ENCODE assay signal across 24 cellular contexts in genomic region chr7:93894966-93895650, GRCh38. TPM values are rescaled to one million over a fixed set of nuclear protein-coding genes. Genes with fewer than 3 reads are reported as not detected.
DNase-seq lines count a peak whose midpoint lies in the region; ATAC-seq, FAIRE-seq and TF ChIP-seq lines count a peak whose summit lies in the region.
"Had no signal": no experiment of that assay in that cellular context is flagged by ENCODE, and none has a peak within 500 bp of the region (broad histone marks: within the 10 kb centered on the region; RNA-seq: fewer than 3 reads in every experiment).

No MANE protein-coding gene starts in this region.

- intact Hi-C loops in endothelial cell of umbilical vein (cut with micrococcal nuclease), result loop anchor here (5.0 kb wide), 1 partner anchor 502 kb away; no protein-coding TSS in a partner anchor

- ATAC-seq in GM21786 (IDR thresholded peaks at IDR 0.05; ENCODE audit: unreplicated experiment), result no peak
- ATAC-seq in GM18867 (IDR thresholded peaks at IDR 0.05; ENCODE audit: unreplicated experiment), result no peak
- no peak for ATAC-seq in HG02884 (IDR thresholded peaks at IDR 0.05; ENCODE audit: unreplicated experiment)
- ATAC-seq: GM23338 had no signal

- no peak for FAIRE-seq in endothelial cell of umbilical vein (lab: Jason Lieb, UNC)
- FAIRE-seq: GM12892, GM19239, HTR-8/SVneo had no signal

- 100% methylated on average over 1 to 3 of the region's 3 CpGs for WGBS in mesodermal cell (ENCODE audit: insufficient coverage in 2 of 2), 2 experiments

- dilution Hi-C loops in endothelial cell of umbilical vein (cut with MboI; ENCODE audit: extremely low pct_ligation_motif_present, low sequenced_read_pairs), result no loop called here

- peaks cover 18% of the 10 kb centered on the region for H3K4me1 ChIP-seq in endothelial cell of umbilical vein (ENCODE audit: control insufficient read depth, extremely low read depth, insufficient read depth, low read length)
- H3K4me1 ChIP-seq in mesodermal cell (ENCODE audit: control insufficient read depth, insufficient read depth, low read length, poor library complexity, severe bottlenecking), result peaks cover 4% of the 10 kb centered on the region

- CTCF ChIA-PET in endothelial cell of umbilical vein (lab: Charles Lee), result interaction anchor here (1.8 kb wide), 1 partner anchor 192 kb away, joined by 9 read pairs; no protein-coding TSS in a partner anchor

- no peaks in the 10 kb centered on the region for H4K20me1 ChIP-seq in endothelial cell of umbilical vein (replicated peaks; ENCODE audit: control insufficient read depth, extremely low read depth, insufficient read depth, low read length)

- no peaks in the 10 kb centered on the region for H3K9me1 ChIP-seq in endothelial cell of umbilical vein (replicated peaks; ENCODE audit: control insufficient read depth, extremely low read depth, insufficient read depth, low read length)

- H3K4me2 ChIP-seq in endothelial cell of umbilical vein (ENCODE audit: insufficient read depth, low read length), result no peak overlapping the region
- H3K4me2 ChIP-seq: GM23338, SK-N-SH had no signal

- H3K27me3 ChIP-seq in endothelial cell of umbilical vein (ENCODE audit: control insufficient read depth in 2 of 2, insufficient read depth in 2 of 2, low read length in 2 of 2), result peaks cover 7 to 14% of the 10 kb centered on the region in 2 experiments

- no peak for TF ChIP-seq POLR2A in endothelial cell of umbilical vein (IDR thresholded peaks at IDR 0.05; ENCODE audit: low read depth, low read length)

- no peaks in the 10 kb centered on the region for H3K36me3 ChIP-seq in endothelial cell of umbilical vein (ENCODE audit: control insufficient read depth in 2 of 2, extremely low read depth in 1 of 2, insufficient read depth in 2 of 2, low read length in 2 of 2)
- no peaks in the 10 kb centered on the region for H3K36me3 ChIP-seq in mesodermal cell (ENCODE audit: control insufficient read depth, insufficient read depth, low read length)

- H2AFZ ChIP-seq in endothelial cell of umbilical vein (ENCODE audit: low read depth, low read length), result no peak overlapping the region
- H2AFZ ChIP-seq: GM23338 had no signal

- no peak for TF ChIP-seq CTCF in AG10803 (conservative IDR thresholded peaks at IDR 0.05; ENCODE audit: low read length)
- TF ChIP-seq CTCF in endothelial cell of umbilical vein (IDR thresholded peaks at IDR 0.05; ENCODE audit: extremely low read depth in 1 of 2, insufficient read depth in 1 of 2, low read depth in 1 of 2, low read length in 2 of 2), result no peak

- no peaks in the 10 kb centered on the region for H3K9me3 ChIP-seq in endothelial cell of umbilical vein (replicated peaks; ENCODE audit: control insufficient read depth, insufficient read depth, low read length)
- H3K9me3 ChIP-seq in mesodermal cell (ENCODE audit: control insufficient read depth, low read length), result no peaks in the 10 kb centered on the region
- H3K9me3 ChIP-seq: SK-N-SH had no signal

- POLR2A ChIA-PET in endothelial cell of umbilical vein (lab: Charles Lee), result no interaction called here

- no TSS peak for BruUV-seq in endothelial cell of umbilical vein (replicated peaks; lab: Mats Ljungman, UMichigan)

- no peaks in the 10 kb centered on the region for H3K79me2 ChIP-seq in endothelial cell of umbilical vein (ENCODE audit: control insufficient read depth, insufficient read depth, low read length)

- H3K4me3 ChIP-seq in AG10803 (ENCODE audit: low read length) (no peak overlapping the region), endothelial cell of umbilical vein (replicated peaks in 1 of 3; ENCODE audit: insufficient read depth in 1 of 3, low read depth in 1 of 3, low read length in 3 of 3) (no peak overlapping the region), mesodermal cell (ENCODE audit: extremely low read depth, insufficient read depth, low read length, poor library complexity, severe bottlenecking) (no peak overlapping the region)
- H3K4me3 ChIP-seq: GM23338 had no signal

- DNase-seq in AG10803 (ENCODE audit: low read depth), result peak; percentile 35
- peak; percentile 91 for DNase-seq in NCI-H524 treated with DMSO at 0.1 percent for 48 hours (lab: John Stamatoyannopoulos, UW)
- peak; percentile 41 for DNase-seq in endothelial cell of umbilical vein (ENCODE audit: low read depth, low spot score)
- DNase-seq in occipital lobe (lab: John Stamatoyannopoulos, UW), result no peak
- DNase-seq: AML-193; Calu3; CD4-positive, CD25-positive, alpha-beta regulatory T cell; DND-41; GDM1; NCI-H1105; NCI-H187 treated with DMSO at 0.1 percent for 48 hours; NCI-H510A; SK-N-SH had no signal

- H3K9ac ChIP-seq in endothelial cell of umbilical vein (replicated peaks; ENCODE audit: extremely low read depth, insufficient read depth, low read length), result no peak overlapping the region
- H3K9ac ChIP-seq: SK-N-SH had no signal

- H3K27ac ChIP-seq in endothelial cell of umbilical vein (ENCODE audit: insufficient read depth, low read depth, low read length) (no peak overlapping the region), mesodermal cell (ENCODE audit: low read depth, low read length, severe bottlenecking) (peak overlapping the region; percentile 16)

TF ChIP-seq in endothelial cell of umbilical vein, 7 proteins besides CTCF, POLR2A, EP300 and RAD21:
- TF ChIP-seq EZH2 (IDR thresholded peaks at IDR 0.05; ENCODE audit: borderline replicate concordance, low read depth, low read length, severe bottlenecking) (no peak), POLR2AphosphoS5 (IDR thresholded peaks at IDR 0.05; ENCODE audit: insufficient read depth, low read depth, low read length) (no peak), MAX (IDR thresholded peaks at IDR 0.05; ENCODE audit: insufficient read depth, insufficient read length) (no peak), MYC (IDR thresholded peaks at IDR 0.05; ENCODE audit: low read depth, low read length) (no peak), FOS (IDR thresholded peaks at IDR 0.05; ENCODE audit: borderline replicate concordance, insufficient read depth, low read length) (no peak), JUN (IDR thresholded peaks at IDR 0.05; ENCODE audit: borderline replicate concordance, insufficient read depth, insufficient read length, low read depth) (no peak), GATA2 (IDR thresholded peaks at IDR 0.05; ENCODE audit: insufficient read depth, insufficient read length, low read depth, low read length) (no peak)

RNA-seq across cellular contexts. Expression of gene TFPI2, which starts 4.6 kb away (rescaled TPM):
- total RNA-seq in endothelial cell of umbilical vein (33.1 and 65.9 TPM in 2 replicates), occipital lobe (0.31 TPM)
- 49.9 and 57.3 TPM in 2 replicates for polyA plus RNA-seq in endothelial cell of umbilical vein
- 29.5 and 34.7 TPM in 2 replicates for polyA plus RNA-seq in endothelial cell of umbilical vein (2011; cell fraction: cytosol; rRNA removed)
- polyA plus RNA-seq in endothelial cell of umbilical vein (2011; cell fraction: nucleus; rRNA removed), result 16.0 and 16.1 TPM in 2 replicates
- polyA plus RNA-seq in endothelial cell of umbilical vein (2012), result 47.8 and 68.3 TPM in 2 replicates
- polyA minus RNA-seq in endothelial cell of umbilical vein, result 19.5 and 23.9 TPM in 2 replicates
- not detected for polyA minus RNA-seq in endothelial cell of umbilical vein (2011; cell fraction: cytosol; rRNA and poly(A)+ RNA removed)
- 7.4 and 11.3 TPM in 2 replicates for polyA minus RNA-seq in endothelial cell of umbilical vein (2011; cell fraction: nucleus; rRNA and poly(A)+ RNA removed)
- polyA plus RNA-seq in mesodermal cell (2013, experiment 1 of 2), result 36.8 TPM
- 31.2 TPM for polyA plus RNA-seq in mesodermal cell (2013, experiment 2 of 2)
- polyA plus RNA-seq: CD4-positive, CD25-positive, alpha-beta regulatory T cell had no signal

RNA-seq across cellular contexts. Expression of gene GNGT1, which starts 11.3 kb away (rescaled TPM):
- total RNA-seq in endothelial cell of umbilical vein (not detected in 2 replicates), occipital lobe (not detected)
- polyA plus RNA-seq in endothelial cell of umbilical vein, result not detected in 2 replicates
- polyA plus RNA-seq in endothelial cell of umbilical vein (2011; cell fraction: cytosol; rRNA removed), result not detected in 2 replicates
- not detected in 2 replicates for polyA plus RNA-seq in endothelial cell of umbilical vein (2011; cell fraction: nucleus; rRNA removed)
- not detected in 2 replicates for polyA plus RNA-seq in endothelial cell of umbilical vein (2012)
- polyA minus RNA-seq in endothelial cell of umbilical vein, result not detected in 2 replicates
- polyA minus RNA-seq in endothelial cell of umbilical vein (2011; cell fraction: cytosol; rRNA and poly(A)+ RNA removed), result 1.3 TPM
- not detected in 2 replicates for polyA minus RNA-seq in endothelial cell of umbilical vein (2011; cell fraction: nucleus; rRNA and poly(A)+ RNA removed)
- not detected for polyA plus RNA-seq in mesodermal cell (2013, experiment 1 of 2)
- not detected for polyA plus RNA-seq in mesodermal cell (2013, experiment 2 of 2)
- total RNA-seq: A673; Calu3; CD4-positive, CD25-positive, alpha-beta regulatory T cell; GM23338; M059J; PC-3 had no signal
- polyA plus RNA-seq: CD4-positive, CD25-positive, alpha-beta regulatory T cell had no signal

RNA-seq across cellular contexts. Expression of gene GNG11, which starts 26.4 kb away (rescaled TPM):
- 208 and 215 TPM in 2 replicates for total RNA-seq in endothelial cell of umbilical vein
- 90.4 and 92.3 TPM in 2 replicates for polyA plus RNA-seq in endothelial cell of umbilical vein
- polyA plus RNA-seq in endothelial cell of umbilical vein (2011; cell fraction: cytosol; rRNA removed), result 93.2 and 133 TPM in 2 replicates
- polyA plus RNA-seq in endothelial cell of umbilical vein (2011; cell fraction: nucleus; rRNA removed), result 45.5 and 59.6 TPM in 2 replicates
- 143 and 162 TPM in 2 replicates for polyA plus RNA-seq in endothelial cell of umbilical vein (2012)
- polyA minus RNA-seq in endothelial cell of umbilical vein, result 43.9 and 44.6 TPM in 2 replicates
- 1.6 TPM for polyA minus RNA-seq in endothelial cell of umbilical vein (2011; cell fraction: cytosol; rRNA and poly(A)+ RNA removed)
- 75.7 and 94.4 TPM in 2 replicates for polyA minus RNA-seq in endothelial cell of umbilical vein (2011; cell fraction: nucleus; rRNA and poly(A)+ RNA removed)
- 49.7 TPM for polyA plus RNA-seq in mesodermal cell (2013, experiment 1 of 2)
- polyA plus RNA-seq in mesodermal cell (2013, experiment 2 of 2), result 41.9 TPM
- total RNA-seq in occipital lobe, result 4.5 TPM
- polyA plus RNA-seq: CD4-positive, CD25-positive, alpha-beta regulatory T cell had no signal

Comparison
In these comparisons a context has a peak if more than half of its experiments do, and no peak if none do; other contexts are left out.
1. RNA of gene TFPI2, which starts 4.6 kb away (total RNA-seq): 33.1 to 65.9 TPM in endothelial cell of umbilical vein; 0.31 TPM in occipital lobe (single experiment); every median in the first group is over 10 times any median in the second.
2. RNA of gene GNG11, which starts 26.4 kb away (total RNA-seq): 208 to 215 TPM in endothelial cell of umbilical vein; 4.5 TPM in occipital lobe (single experiment); every median in the first group is over 10 times any median in the second.